ENCODE assay signal across 7 cellular contexts in the genomic region with DNA sequence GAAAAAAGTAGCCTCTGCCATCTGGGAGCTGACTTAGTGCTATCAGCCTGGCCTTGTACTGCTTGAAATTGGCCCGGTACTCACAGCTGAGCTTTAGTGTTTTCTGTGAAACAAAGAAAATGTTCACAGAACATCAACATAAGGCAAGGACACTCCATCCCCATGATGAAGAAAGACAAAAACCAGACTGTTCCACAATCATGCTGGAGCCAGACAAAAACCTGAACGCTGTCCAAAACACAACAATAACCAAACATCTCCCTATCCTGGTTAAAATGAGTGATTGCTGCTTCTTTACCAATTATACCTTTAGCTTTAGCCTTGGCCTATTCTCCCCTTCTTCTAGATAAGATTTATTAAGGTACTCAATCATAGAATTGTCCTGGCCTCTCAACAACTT.
"Had no signal": no experiment of that assay in that cellular context is flagged by ENCODE, and none has a peak within 500 bp of the region (broad histone marks: within the 10 kb centered on the region; RNA-seq: fewer than 3 reads in every experiment).

No MANE protein-coding gene starts in this region.

- H3K9me3 ChIP-seq: HAP-1 had no signal

- ATAC-seq: HCT116 had no signal

- H3K4me3 ChIP-seq: GM23248, HAP-1 had no signal

- H3K36me3 ChIP-seq: HAP-1 had no signal

- H3K27ac ChIP-seq: GM23248 had no signal

- DNase-seq: GM23248, GOT3, H7, HFFc6, IMR-90 had no signal
